In the genomic region with DNA sequence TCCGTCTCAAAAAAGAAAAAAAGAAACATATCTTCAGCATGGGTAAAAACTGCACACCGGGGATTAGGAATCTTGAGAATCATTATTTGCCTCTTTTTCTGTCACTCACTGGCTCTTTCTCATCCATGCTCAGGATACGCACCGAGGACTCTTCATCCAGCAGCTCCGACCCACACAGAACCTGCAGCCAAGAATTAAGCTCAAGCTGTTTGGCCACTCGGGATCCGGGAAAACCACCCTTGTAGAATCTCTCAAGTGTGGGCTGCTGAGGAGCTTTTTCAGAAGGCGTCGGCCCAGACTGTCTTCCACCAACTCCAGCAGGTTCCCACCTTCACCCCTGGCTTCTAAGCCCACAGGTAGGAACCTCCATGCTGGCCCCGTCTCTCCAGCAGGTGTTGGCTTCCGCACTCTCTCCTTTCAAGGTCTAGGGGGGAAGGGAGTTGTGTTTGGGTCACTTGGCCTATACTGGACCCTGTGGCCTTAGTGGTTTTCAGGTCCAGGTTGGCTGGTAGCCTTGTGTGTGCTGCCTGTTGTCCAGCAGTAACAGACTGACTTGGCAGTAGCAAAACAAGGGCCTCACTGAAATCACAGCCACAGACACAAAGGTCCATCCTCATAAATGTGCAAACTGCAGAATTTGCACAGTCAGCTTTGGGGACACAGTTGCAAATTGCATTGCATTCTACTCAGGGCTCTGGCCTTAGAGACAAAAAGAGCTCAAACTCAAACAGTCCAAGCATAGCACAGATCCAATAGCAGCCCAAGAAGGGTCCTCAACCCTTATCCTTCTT, we compare ENCODE assay signal across 20 cellular contexts. TPM values are rescaled to one million over a fixed set of nuclear protein-coding genes. Genes with fewer than 3 reads are reported as not detected.
DNase-seq lines count a peak whose midpoint lies in the region; ATAC-seq and TF ChIP-seq lines count a peak whose summit lies in the region.
"Had no signal": no experiment of that assay in that cellular context is flagged by ENCODE, and none has a peak within 500 bp of the region (broad histone marks: within the 10 kb centered on the region; RNA-seq: fewer than 3 reads in every experiment).

No MANE protein-coding gene starts in this region.

- no peak overlapping the region for H3K4me3 Mint-ChIP-seq in endodermal cell
- no peak overlapping the region for H3K4me3 Mint-ChIP-seq in activated CD8-positive, alpha-beta T cell treated with anti-CD3 and anti-CD28 coated beads, Interleukin-2, amount 10 ng/mL, durations not matched to agents 7 days and 5 days
- H3K4me3 Mint-ChIP-seq: B cell, CD14-positive monocyte had no signal

- POLR2A ChIA-PET in activated CD8-positive, alpha-beta T cell treated with anti-CD3 and anti-CD28 coated beads, Interleukin-2, amount 10 ng/mL, durations not matched to agents 7 days and 5 days (lab: Charles Lee) = no interaction called here

- CTCF ChIA-PET in activated CD8-positive, alpha-beta T cell treated with anti-CD3 and anti-CD28 coated beads, Interleukin-2, amount 10 ng/mL, durations not matched to agents 7 days and 5 days (lab: Charles Lee) = no interaction called here

- intact Hi-C loops in right lobe of liver (cut with DNase I) = loop anchor here in 1 of 2 donors (5.0 kb wide), 1 partner anchor 131 kb away; no protein-coding TSS in a partner anchor

- H3K4me3 ChIP-seq in endodermal cell (ENCODE audit: low read length) (no peak overlapping the region), right lobe of liver (no peak overlapping the region)
- H3K4me3 ChIP-seq in effector memory CD4-positive, alpha-beta T cell (ENCODE audit: insufficient read depth, low read depth, low read length, poor library complexity, severe bottlenecking) = no peak overlapping the region
- H3K4me3 ChIP-seq: Peyer's patch, SJCRH30 had no signal

- no peak overlapping the region for H3K27ac ChIP-seq in endodermal cell (ENCODE audit: low read depth, low read length)
- H3K27ac ChIP-seq in right lobe of liver = no peak overlapping the region
- no peak overlapping the region for H3K27ac ChIP-seq in effector memory CD4-positive, alpha-beta T cell (ENCODE audit: insufficient read depth, low read length, poor library complexity, severe bottlenecking)
- H3K27ac ChIP-seq: 22Rv1, Peyer's patch, SJCRH30 had no signal

- H3K4me1 ChIP-seq in endodermal cell (ENCODE audit: control insufficient read depth, insufficient read depth, low read length) (no peaks in the 10 kb centered on the region), right lobe of liver (peaks cover 0 to 33% (median 7%) of the 10 kb centered on the region in 4 donors)
- no peaks in the 10 kb centered on the region for H3K4me1 ChIP-seq in effector memory CD4-positive, alpha-beta T cell (ENCODE audit: control insufficient read depth, insufficient read depth, low read length, poor library complexity, severe bottlenecking)
- H3K4me1 ChIP-seq: Peyer's patch, SJCRH30 had no signal

- no peak overlapping the region for H3K9ac ChIP-seq in endodermal cell (ENCODE audit: extremely low read depth, low read length, poor library complexity, severe bottlenecking)

- peak; percentile 2 to 56 (median 22) for ATAC-seq in right lobe of liver
- no peak for ATAC-seq in stimulated activated naive CD8-positive, alpha-beta T cell treated with anti-CD3 and anti-CD28 coated beads, Interleukin-15, Interleukin-2, amounts not matched to agents 100 U/mL and 50 U/mL, for 24 hours
- ATAC-seq in activated CD8-positive, alpha-beta T cell treated with anti-CD3 and anti-CD28 coated beads, Interleukin-2, amount 10 ng/mL, durations not matched to agents 7 days and 5 days = no peak

- no peaks in the 10 kb centered on the region for H3K4me1 Mint-ChIP-seq in endodermal cell
- peaks cover 6% of the 10 kb centered on the region for H3K4me1 Mint-ChIP-seq in activated CD8-positive, alpha-beta T cell treated with anti-CD3 and anti-CD28 coated beads, Interleukin-2, amount 10 ng/mL, durations not matched to agents 7 days and 5 days (ENCODE audit: low read depth)

- TF ChIP-seq CTCF in endodermal cell (conservative IDR thresholded peaks at IDR 0.05) (no peak), right lobe of liver (IDR thresholded peaks at IDR 0.05) (no peak)

- peak; percentile 33 for DNase-seq in activated CD8-positive, alpha-beta memory T cell treated with anti-CD3 and anti-CD28 coated beads for 24 hours
- DNase-seq in activated CD8-positive, alpha-beta memory T cell treated with anti-CD3 and anti-CD28 coated beads, Interleukin-2, amount 50 U/mL, for 48 hours = no peak
- DNase-seq in endodermal cell (peak; percentile 23), right lobe of liver (peak in 1 of 3 donors; percentile 75), islet precursor cell (no peak)
- DNase-seq in stimulated activated naive CD8-positive, alpha-beta T cell treated with anti-CD3 and anti-CD28 coated beads, Interleukin-15, Interleukin-2, amounts not matched to agents 100 U/mL and 50 U/mL, for 24 hours = no peak
- no peak for DNase-seq in activated CD8-positive, alpha-beta T cell treated with anti-CD3 and anti-CD28 coated beads, Interleukin-2, amount 10 ng/mL, durations not matched to agents 7 days and 5 days
- no peak for DNase-seq in effector memory CD4-positive, alpha-beta T cell
- DNase-seq: Karpas-422, MV-4-11, NCI-H1694 treated with DMSO at 0.1 percent for 48 hours, NCI-H2081 treated with DMSO at 0.1 percent for 48 hours, NCI-H524 treated with DMSO at 0.1 percent for 48 hours, NCI-H82, Peyer's patch, SJCRH30 had no signal

- no peak overlapping the region for H3K27ac Mint-ChIP-seq in endodermal cell
- H3K27ac Mint-ChIP-seq in activated CD8-positive, alpha-beta T cell treated with anti-CD3 and anti-CD28 coated beads, Interleukin-2, amount 10 ng/mL, durations not matched to agents 7 days and 5 days = no peak overlapping the region
- H3K27ac Mint-ChIP-seq: B cell had no signal

- H3K36me3 ChIP-seq in endodermal cell (ENCODE audit: control insufficient read depth, insufficient read depth, low read length) (peaks cover 63% of the 10 kb centered on the region), right lobe of liver (peaks cover 0 to 2% (median under 1%) of the 10 kb centered on the region in 4 donors)
- no peaks in the 10 kb centered on the region for H3K36me3 ChIP-seq in effector memory CD4-positive, alpha-beta T cell (ENCODE audit: control insufficient read depth, insufficient read depth, low read length)

- H3K27me3 ChIP-seq in endodermal cell (ENCODE audit: control insufficient read depth, insufficient read depth, low read length, poor library complexity, severe bottlenecking) (no peaks in the 10 kb centered on the region), right lobe of liver (no peaks in the 10 kb centered on the region)
- no peaks in the 10 kb centered on the region for H3K27me3 ChIP-seq in effector memory CD4-positive, alpha-beta T cell (replicated peaks; ENCODE audit: control insufficient read depth, insufficient read depth, low read length, poor library complexity, severe bottlenecking)
- H3K27me3 ChIP-seq: Peyer's patch, SJCRH30 had no signal

- TF ChIP-seq POLR2A in right lobe of liver (IDR thresholded peaks at IDR 0.05) = no peak

- no peaks in the 10 kb centered on the region for H3K9me3 Mint-ChIP-seq in endodermal cell
- no peaks in the 10 kb centered on the region for H3K9me3 Mint-ChIP-seq in activated CD8-positive, alpha-beta T cell treated with anti-CD3 and anti-CD28 coated beads, Interleukin-2, amount 10 ng/mL, durations not matched to agents 7 days and 5 days (ENCODE audit: insufficient read depth)

- H3K9me3 ChIP-seq in endodermal cell (ENCODE audit: control insufficient read depth, low read length) (no peaks in the 10 kb centered on the region), right lobe of liver (no peaks in the 10 kb centered on the region)
- H3K9me3 ChIP-seq in effector memory CD4-positive, alpha-beta T cell (ENCODE audit: control insufficient read depth, low read length) = no peaks in the 10 kb centered on the region
- H3K9me3 ChIP-seq: Peyer's patch, SJCRH30 had no signal

- WGBS in endodermal cell (ENCODE audit: insufficient coverage in 1 of 2, insufficient read length in 1 of 2), 2 experiments = 91 to 95% methylated on average over 8 to 11 of the region's 11 CpGs
- 83% methylated on average over 9 of the region's 11 CpGs for WGBS in right lobe of liver (ENCODE audit: insufficient coverage, low coverage, low lambda C conversion rate, missing lambda C conversion rate)

- H3K36me3 Mint-ChIP-seq in endodermal cell (ENCODE audit: low read depth) = peaks cover 50% of the 10 kb centered on the region
- no peaks in the 10 kb centered on the region for H3K36me3 Mint-ChIP-seq in activated CD8-positive, alpha-beta T cell treated with anti-CD3 and anti-CD28 coated beads, Interleukin-2, amount 10 ng/mL, durations not matched to agents 7 days and 5 days (ENCODE audit: low read depth)

- H3K27me3 Mint-ChIP-seq in endodermal cell (ENCODE audit: insufficient read depth) = no peaks in the 10 kb centered on the region
- no peaks in the 10 kb centered on the region for H3K27me3 Mint-ChIP-seq in activated CD8-positive, alpha-beta T cell treated with anti-CD3 and anti-CD28 coated beads, Interleukin-2, amount 10 ng/mL, durations not matched to agents 7 days and 5 days (ENCODE audit: low read depth)

RNA-seq across cellular contexts. Expression of gene CTSL, which starts 44.5 kb away (rescaled TPM):
- total RNA-seq in endodermal cell (100 to 1,000 TPM in 1 of 2 donors, 10 to 100 TPM in 1; 81.2 to 131 TPM), right lobe of liver (100 to 1,000 TPM; 135 to 221 (median 164) TPM)
- 49.7 TPM for polyA plus RNA-seq in endodermal cell (2013, experiment 1 of 2)
- polyA plus RNA-seq in endodermal cell (2013, experiment 2 of 2) = 47.5 TPM
- total RNA-seq in activated CD8-positive, alpha-beta T cell treated with anti-CD3 and anti-CD28 coated beads, Interleukin-2, amount 10 ng/mL, durations not matched to agents 7 days and 5 days = not detected
- total RNA-seq: OCI-LY7 had no signal

Comparison
In these comparisons a context has a peak if more than half of its experiments do, and no peak if none do; other contexts are left out.
1. DNase-seq: peak in activated CD8-positive, alpha-beta memory T cell treated with anti-CD3 and anti-CD28 coated beads for 24 hours (single experiment) and endodermal cell (single experiment); none in activated CD8-positive, alpha-beta memory T cell treated with anti-CD3 and anti-CD28 coated beads, Interleukin-2, amount 50 U/mL, for 48 hours (single experiment), stimulated activated naive CD8-positive, alpha-beta T cell treated with anti-CD3 and anti-CD28 coated beads, Interleukin-15, Interleukin-2, amounts not matched to agents 100 U/mL and 50 U/mL, for 24 hours (single experiment), activated CD8-positive, alpha-beta T cell treated with anti-CD3 and anti-CD28 coated beads, Interleukin-2, amount 10 ng/mL, durations not matched to agents 7 days and 5 days (single experiment), islet precursor cell (single experiment) and effector memory CD4-positive, alpha-beta T cell (0 of 3).
2. ATAC-seq: peak in right lobe of liver (4 of 4); none in stimulated activated naive CD8-positive, alpha-beta T cell treated with anti-CD3 and anti-CD28 coated beads, Interleukin-15, Interleukin-2, amounts not matched to agents 100 U/mL and 50 U/mL, for 24 hours (single experiment) and activated CD8-positive, alpha-beta T cell treated with anti-CD3 and anti-CD28 coated beads, Interleukin-2, amount 10 ng/mL, durations not matched to agents 7 days and 5 days (single experiment).
3. RNA of gene CTSL, which starts 44.5 kb away (total RNA-seq): 135 to 221 TPM in right lobe of liver and 81.2 to 131 TPM in endodermal cell; not detected in activated CD8-positive, alpha-beta T cell treated with anti-CD3 and anti-CD28 coated beads, Interleukin-2, amount 10 ng/mL, durations not matched to agents 7 days and 5 days; every median in the first group is over 10 times any median in the second.